In genomic region chr2:85681776-85682175, GRCh38 we compare ENCODE assay signal across 30 cellular contexts. TPM values are rescaled to one million over a fixed set of nuclear protein-coding genes. Genes with fewer than 3 reads are reported as not detected.
DNase-seq lines count a peak whose midpoint lies in the region; ATAC-seq and TF ChIP-seq lines count a peak whose summit lies in the region.
"Had no signal": no experiment of that assay in that cellular context is flagged by ENCODE, and none has a peak within 500 bp of the region (broad histone marks: within the 10 kb centered on the region; RNA-seq: fewer than 3 reads in every experiment).

No MANE protein-coding gene starts in this region.

- WGBS in gastroesophageal sphincter (ENCODE audit: low coverage in 1 of 2), 2 donors, result 91% methylated on average over 1 of the region's 1 CpG; no CpG with 5 or more reads in 1 of the 2 donors

- POLR2A ChIA-PET in PC-9 (lab: Charles Lee; ENCODE audit: unreplicated experiment), result no interaction called here

- peaks cover 7% of the 10 kb centered on the region for H3K36me3 Mint-ChIP-seq in activated CD8-positive, alpha-beta memory T cell treated with anti-CD3 and anti-CD28 coated beads, Interleukin-2, amount 10 ng/mL, durations not matched to agents 7 days and 5 days
- peaks cover 9% of the 10 kb centered on the region for H3K36me3 Mint-ChIP-seq in stimulated activated effector memory CD8-positive, alpha-beta T cell treated with anti-CD3 and anti-CD28 coated beads, Interleukin-12 subunit alpha, Interleukin-12 subunit beta, amount 100 ng/mL, for 72 hours
- H3K36me3 Mint-ChIP-seq: IgD-negative memory B cell, memory B cell had no signal

- H3K4me3 ChIP-seq in PC-9 (no peak overlapping the region), gastroesophageal sphincter (no peak overlapping the region)
- H3K4me3 ChIP-seq: coronary artery, prostate gland, sigmoid colon, tibial artery had no signal

- no peak overlapping the region for H2AFZ ChIP-seq in PC-9

- H3K36me3 ChIP-seq in PC-9 (ENCODE audit: low read depth), result no peaks in the 10 kb centered on the region
- H3K36me3 ChIP-seq in gastroesophageal sphincter, result no peaks in the 10 kb centered on the region
- H3K36me3 ChIP-seq: heart right ventricle, prostate gland, sigmoid colon, tibial artery had no signal

- peak overlapping the region; percentile 79 for H3K4me2 ChIP-seq in PC-9

- H3K27me3 ChIP-seq in PC-9 (ENCODE audit: insufficient read depth, low read depth), result no peaks in the 10 kb centered on the region
- H3K27me3 ChIP-seq in gastroesophageal sphincter, result no peaks in the 10 kb centered on the region
- H3K27me3 ChIP-seq: heart right ventricle, sigmoid colon, tibial artery had no signal

- ATAC-seq in activated CD8-positive, alpha-beta memory T cell treated with anti-CD3 and anti-CD28 coated beads, Interleukin-2, amount 10 ng/mL, durations not matched to agents 7 days and 5 days, result no peak
- ATAC-seq in gastroesophageal sphincter, result no peak
- ATAC-seq in stimulated activated effector memory CD8-positive, alpha-beta T cell treated with anti-CD3 and anti-CD28 coated beads, Interleukin-12 subunit alpha, Interleukin-12 subunit beta, amount 100 ng/mL, for 72 hours, result no peak
- ATAC-seq: activated T-cell treated with anti-CD3 and anti-CD28 coated beads, Interleukin-2, amount 50 U/mL, for 4 hours had no signal

- H4K20me1 ChIP-seq in PC-9 (ENCODE audit: insufficient read depth), result no peaks in the 10 kb centered on the region

- DNase-seq in activated CD8-positive, alpha-beta memory T cell treated with anti-CD3 and anti-CD28 coated beads, Interleukin-2, amount 10 ng/mL, durations not matched to agents 7 days and 5 days, result no peak
- no peak for DNase-seq in activated CD8-positive, alpha-beta memory T cell treated with anti-CD3 and anti-CD28 coated beads for 24 hours
- DNase-seq in PC-9, result no peak
- no peak for DNase-seq in stimulated activated effector memory CD8-positive, alpha-beta T cell treated with anti-CD3 and anti-CD28 coated beads, Interleukin-12 subunit alpha, Interleukin-12 subunit beta, amount 100 ng/mL, for 72 hours (ENCODE audit: low spot score in 2 of 2)
- no peak for DNase-seq in NCI-H2107 treated with DMSO at 0.1 percent for 48 hours (lab: John Stamatoyannopoulos, UW; ENCODE audit: unreplicated experiment)
- no peak for DNase-seq in AG08395 (ENCODE audit: low spot score)
- DNase-seq in NCI-H2029 (lab: John Stamatoyannopoulos, UW), result no peak
- DNase-seq: ACHN; activated B cell treated with CpG ODN at 0.5 μM for 24 hours; activated naive CD4-positive, alpha-beta T cell treated with Interleukin-2 at 50 U/mL for 16 hours; activated T-cell treated with anti-CD3 and anti-CD28 coated beads, Interleukin-2, amount 50 U/mL, for 4 hours; effector memory CD4-positive, alpha-beta T cell; erythroblast; heart right ventricle; left cardiac atrium; NCI-H1105; NCI-H2029 treated with DMSO at 0.1 percent for 48 hours; NCI-H226; NCI-H69; SW 1271; tibial artery had no signal

- no peaks in the 10 kb centered on the region for H3K79me2 ChIP-seq in PC-9 (ENCODE audit: low read depth)

- BruUV-seq in PC-9 (replicated peaks; lab: Mats Ljungman, UMichigan), result no TSS peak

- TF ChIP-seq CTCF in PC-9 (conservative IDR thresholded peaks at IDR 0.05) (no peak), gastroesophageal sphincter (IDR thresholded peaks at IDR 0.05) (no peak)

- peak overlapping the region; percentile 72 for H3K4me3 Mint-ChIP-seq in activated CD8-positive, alpha-beta memory T cell treated with anti-CD3 and anti-CD28 coated beads, Interleukin-2, amount 10 ng/mL, durations not matched to agents 7 days and 5 days
- H3K4me3 Mint-ChIP-seq in stimulated activated effector memory CD8-positive, alpha-beta T cell treated with anti-CD3 and anti-CD28 coated beads, Interleukin-12 subunit alpha, Interleukin-12 subunit beta, amount 100 ng/mL, for 72 hours, result no peak overlapping the region
- H3K4me3 Mint-ChIP-seq: activated B cell treated with CpG ODN at 0.5 μM for 24 hours; activated T-cell treated with anti-CD3 and anti-CD28 coated beads, Interleukin-2, amount 50 U/mL, for 4 hours; IgD-negative memory B cell; memory B cell; stimulated activated naive CD8-positive, alpha-beta T cell treated with anti-CD3 and anti-CD28 coated beads, Interleukin-15, Interleukin-2, amounts not matched to agents 100 ng/mL and 50 ng/mL, for 24 hours had no signal

- no peak for TF ChIP-seq EP300 in gastroesophageal sphincter (IDR thresholded peaks at IDR 0.05)

- peak overlapping the region; percentile 82 for H3K27ac Mint-ChIP-seq in activated CD8-positive, alpha-beta memory T cell treated with anti-CD3 and anti-CD28 coated beads, Interleukin-2, amount 10 ng/mL, durations not matched to agents 7 days and 5 days
- H3K27ac Mint-ChIP-seq in stimulated activated effector memory CD8-positive, alpha-beta T cell treated with anti-CD3 and anti-CD28 coated beads, Interleukin-12 subunit alpha, Interleukin-12 subunit beta, amount 100 ng/mL, for 72 hours, result peak overlapping the region; percentile 95
- H3K27ac Mint-ChIP-seq: activated B cell treated with CpG ODN at 0.5 μM for 24 hours; IgD-negative memory B cell; memory B cell; stimulated activated naive CD8-positive, alpha-beta T cell treated with anti-CD3 and anti-CD28 coated beads, Interleukin-15, Interleukin-2, amounts not matched to agents 100 ng/mL and 50 ng/mL, for 24 hours had no signal

- peaks cover 13% of the 10 kb centered on the region for H3K27me3 Mint-ChIP-seq in activated CD8-positive, alpha-beta memory T cell treated with anti-CD3 and anti-CD28 coated beads, Interleukin-2, amount 10 ng/mL, durations not matched to agents 7 days and 5 days
- H3K27me3 Mint-ChIP-seq: stimulated activated naive CD8-positive, alpha-beta T cell treated with anti-CD3 and anti-CD28 coated beads, Interleukin-15, Interleukin-2, amounts not matched to agents 100 ng/mL and 50 ng/mL, for 24 hours had no signal

- intact Hi-C loops in PC-9 (cut with micrococcal nuclease; ENCODE audit: unreplicated experiment), result loop anchor here (1.0 kb wide), 1 partner anchor 20 kb away; no protein-coding TSS in a partner anchor

- H3K4me1 Mint-ChIP-seq in activated CD8-positive, alpha-beta memory T cell treated with anti-CD3 and anti-CD28 coated beads, Interleukin-2, amount 10 ng/mL, durations not matched to agents 7 days and 5 days, result peaks cover 32% of the 10 kb centered on the region
- peaks cover 18% of the 10 kb centered on the region for H3K4me1 Mint-ChIP-seq in stimulated activated effector memory CD8-positive, alpha-beta T cell treated with anti-CD3 and anti-CD28 coated beads, Interleukin-12 subunit alpha, Interleukin-12 subunit beta, amount 100 ng/mL, for 72 hours
- H3K4me1 Mint-ChIP-seq: activated B cell treated with CpG ODN at 0.5 μM for 24 hours had no signal

- H3K4me1 ChIP-seq in PC-9 (replicated peaks; ENCODE audit: insufficient read depth) (peaks cover 38% of the 10 kb centered on the region), gastroesophageal sphincter (peaks cover 0 to 16% (median 0%) of the 10 kb centered on the region in 3 donors)
- H3K4me1 ChIP-seq: prostate gland had no signal

- H3F3A ChIP-seq in PC-9 (ENCODE audit: insufficient read depth, low read depth), result peaks cover 29% of the 10 kb centered on the region

- no peak for TF ChIP-seq POLR2A in gastroesophageal sphincter (IDR thresholded peaks at IDR 0.05)

- H3K9me2 ChIP-seq in PC-9 (ENCODE audit: insufficient read depth), result no peaks in the 10 kb centered on the region

- CTCF ChIA-PET in activated CD8-positive, alpha-beta memory T cell treated with anti-CD3 and anti-CD28 coated beads, Interleukin-2, amount 10 ng/mL, durations not matched to agents 7 days and 5 days (lab: Charles Lee), result interaction anchor here (1.3 to 9.6 kb wide), 6 partner anchors 11 to 399 kb away, joined by 4 to 189 read pairs (median 8); partner anchors contain the start of gene GNLY
- CTCF ChIA-PET in PC-9 (lab: Charles Lee), result interaction anchor here (1.0 to 1.1 kb wide), 2 partner anchors 25 to 27 kb away, joined by 3 to 4 read pairs; no protein-coding TSS in a partner anchor

- H3K27ac ChIP-seq in PC-9 (peak overlapping the region; percentile 99), gastroesophageal sphincter (peak overlapping the region in 3 of 4 donors; percentile 7 to 38 (median 20))
- H3K27ac ChIP-seq: prostate gland, tibial artery had no signal

- H3K9me3 Mint-ChIP-seq in activated CD8-positive, alpha-beta memory T cell treated with anti-CD3 and anti-CD28 coated beads, Interleukin-2, amount 10 ng/mL, durations not matched to agents 7 days and 5 days (ENCODE audit: low read depth), result peaks cover 1% of the 10 kb centered on the region
- no peaks in the 10 kb centered on the region for H3K9me3 Mint-ChIP-seq in stimulated activated effector memory CD8-positive, alpha-beta T cell treated with anti-CD3 and anti-CD28 coated beads, Interleukin-12 subunit alpha, Interleukin-12 subunit beta, amount 100 ng/mL, for 72 hours
- H3K9me3 Mint-ChIP-seq: activated B cell treated with CpG ODN at 0.5 μM for 24 hours; activated T-cell treated with anti-CD3 and anti-CD28 coated beads, Interleukin-2, amount 50 U/mL, for 4 hours; IgD-negative memory B cell; memory B cell; stimulated activated naive CD8-positive, alpha-beta T cell treated with anti-CD3 and anti-CD28 coated beads, Interleukin-15, Interleukin-2, amounts not matched to agents 100 ng/mL and 50 ng/mL, for 24 hours had no signal

- H3K9me3 ChIP-seq in PC-9 (ENCODE audit: insufficient read depth, low read depth), result no peaks in the 10 kb centered on the region
- H3K9me3 ChIP-seq in gastroesophageal sphincter, result no peaks in the 10 kb centered on the region
- H3K9me3 ChIP-seq: heart right ventricle, prostate gland, sigmoid colon, tibial artery had no signal

RNA-seq across cellular contexts. Expression of gene GNLY, which starts 12.4 kb away (rescaled TPM):
- total RNA-seq in activated CD8-positive, alpha-beta memory T cell treated with anti-CD3 and anti-CD28 coated beads, Interleukin-2, amount 10 ng/mL, durations not matched to agents 7 days and 5 days, result 1,000 to 10,000 TPM in 1 of 2 experiments, 100 to 1,000 TPM in 1; 364 to 1,915 TPM
- total RNA-seq in PC-9 (2021), result not detected in 2 replicates
- 1 to 10 TPM in 1 of 4 donors, under 1 TPM in 1, not detected in 2; 0.54 to 3.1 TPM for total RNA-seq in gastroesophageal sphincter
- total RNA-seq: fibroblast of villous mesenchyme, H4 had no signal

RNA-seq across cellular contexts. Expression of gene SFTPB, which starts 13.8 kb away (rescaled TPM):
- total RNA-seq in activated CD8-positive, alpha-beta memory T cell treated with anti-CD3 and anti-CD28 coated beads, Interleukin-2, amount 10 ng/mL, durations not matched to agents 7 days and 5 days, result not detected
- not detected in 2 replicates for total RNA-seq in PC-9 (2021)
- total RNA-seq in gastroesophageal sphincter, result not detected
- total RNA-seq: activated B cell treated with CpG ODN at 0.5 μM for 24 hours, fibroblast of villous mesenchyme, H4, sigmoid colon had no signal

Comparison
In these comparisons a context has a peak if more than half of its experiments do, and no peak if none do; other contexts are left out.
1. RNA of gene GNLY, which starts 12.4 kb away (total RNA-seq): 364 to 1,915 TPM in activated CD8-positive, alpha-beta memory T cell treated with anti-CD3 and anti-CD28 coated beads, Interleukin-2, amount 10 ng/mL, durations not matched to agents 7 days and 5 days; 0.54 to 3.1 TPM in gastroesophageal sphincter and not detected in PC-9; every median in the first group is over 10 times any median in the second.